ENCODE assay signal across 2 cellular contexts in genomic region chr15:66424963-66425612, GRCh38.
TF ChIP-seq lines count a peak whose summit lies in the region.

No MANE protein-coding gene starts in this region.

TF ChIP-seq in GM23338, 12 proteins besides CTCF, POLR2A, EP300 and RAD21:
- TF ChIP-seq ZNF331 (CRISPR knock-in tag; IDR thresholded peaks at IDR 0.05; ENCODE audit: low read depth), result no peak
- TF ChIP-seq EZH2phosphoT487 (IDR thresholded peaks at IDR 0.05; ENCODE audit: unreplicated experiment), result no peak
- TF ChIP-seq JUNB (IDR thresholded peaks at IDR 0.05; ENCODE audit: unreplicated experiment), result no peak
- TF ChIP-seq ETS1 (IDR thresholded peaks at IDR 0.05), result no peak
- no peak for TF ChIP-seq REST (IDR thresholded peaks at IDR 0.05; ENCODE audit: unreplicated experiment)
- no peak for TF ChIP-seq NANOG (IDR thresholded peaks at IDR 0.05; ENCODE audit: borderline replicate concordance)
- no peak for TF ChIP-seq EZH2 (IDR thresholded peaks at IDR 0.05; ENCODE audit: low read depth, unreplicated experiment)
- TF ChIP-seq POLR2AphosphoS5 (IDR thresholded peaks at IDR 0.05; ENCODE audit: low read depth), result no peak
- TF ChIP-seq CREB1 (CRISPR knock-in tag; IDR thresholded peaks at IDR 0.05; ENCODE audit: low read depth), result no peak
- TF ChIP-seq ZNF462 (CRISPR knock-in tag; IDR thresholded peaks at IDR 0.05), result no peak
- TF ChIP-seq STAT1 (IDR thresholded peaks at IDR 0.05; ENCODE audit: unreplicated experiment), result no peak
- no peak for TF ChIP-seq ZNF114 (CRISPR knock-in tag; IDR thresholded peaks at IDR 0.05)

TF ChIP-seq in H1, 55 proteins besides CTCF, POLR2A, EP300 and RAD21:
- no peak for TF ChIP-seq HDAC2 (IDR thresholded peaks at IDR 0.05; ENCODE audit: borderline replicate concordance in 1 of 2, low read depth in 2 of 2, low read length in 2 of 2)
- no peak for TF ChIP-seq CREB1 (IDR thresholded peaks at IDR 0.05)
- TF ChIP-seq TBP (IDR thresholded peaks at IDR 0.05; ENCODE audit: low read depth, low read length), result no peak
- no peak for TF ChIP-seq CHD7 (IDR thresholded peaks at IDR 0.05; ENCODE audit: insufficient replicate concordance, low read length)
- TF ChIP-seq RXRA (IDR thresholded peaks at IDR 0.05; ENCODE audit: insufficient read depth, low read depth, low read length), result no peak
- TF ChIP-seq EZH2 (IDR thresholded peaks at IDR 0.05; ENCODE audit: low read depth, low read length, severe bottlenecking), result no peak
- TF ChIP-seq CTBP2 (IDR thresholded peaks at IDR 0.05; ENCODE audit: borderline replicate concordance, insufficient read depth, insufficient read length, low read length), result no peak
- TF ChIP-seq ASH2L (IDR thresholded peaks at IDR 0.05; ENCODE audit: low read length), result no peak
- TF ChIP-seq HDAC6 (IDR thresholded peaks at IDR 0.05; ENCODE audit: low read depth, low read length), result no peak
- TF ChIP-seq BCL11A (IDR thresholded peaks at IDR 0.05; ENCODE audit: low read depth in 2 of 2, low read length in 2 of 2), result no peak
- no peak for TF ChIP-seq SRF (IDR thresholded peaks at IDR 0.05; ENCODE audit: low read depth, low read length)
- TF ChIP-seq USF2 (IDR thresholded peaks at IDR 0.05; ENCODE audit: low read length), result no peak
- no peak for TF ChIP-seq JUN (IDR thresholded peaks at IDR 0.05; ENCODE audit: low read depth, low read length)
- TF ChIP-seq NANOG (IDR thresholded peaks at IDR 0.05; ENCODE audit: insufficient read depth, low read depth, low read length, poor library complexity, severe bottlenecking), result no peak
- no peak for TF ChIP-seq GTF2F1 (IDR thresholded peaks at IDR 0.05; ENCODE audit: borderline replicate concordance, low read depth, low read length)
- no peak for TF ChIP-seq GABPA (IDR thresholded peaks at IDR 0.05; ENCODE audit: borderline replicate concordance, insufficient read depth, low read length)
- TF ChIP-seq TAF1 (IDR thresholded peaks at IDR 0.05; ENCODE audit: low read depth, low read length), result no peak
- TF ChIP-seq POLR2AphosphoS5 (IDR thresholded peaks at IDR 0.05; ENCODE audit: low read depth, low read length), result no peak
